Comparison of ENCODE assay signal across 8 cellular contexts in genomic region chr1:12618661-12619395, GRCh38. TPM values are rescaled to one million over a fixed set of nuclear protein-coding genes. Genes with fewer than 3 reads are reported as not detected.
DNase-seq lines count a peak whose midpoint lies in the region; ATAC-seq and TF ChIP-seq lines count a peak whose summit lies in the region.

No MANE protein-coding gene starts in this region.

- in situ Hi-C loops in GM13977 (cut with MboI; ENCODE audit: low pct_unique_long_range_greater_than_20kb, low sequenced_read_pairs, unreplicated experiment) = loop anchor here (25.0 kb wide), 2 partner anchors 307 to 482 kb away; no protein-coding TSS in a partner anchor

- ATAC-seq in activated CD8-positive, alpha-beta memory T cell treated with anti-CD3 and anti-CD28 coated beads, Interleukin-2, amount 10 ng/mL, durations not matched to agents 7 days and 5 days = peak; percentile 31

- peaks cover 2% of the 10 kb centered on the region for H3K36me3 Mint-ChIP-seq in activated CD8-positive, alpha-beta memory T cell treated with anti-CD3 and anti-CD28 coated beads, Interleukin-2, amount 10 ng/mL, durations not matched to agents 7 days and 5 days
- no peaks in the 10 kb centered on the region for H3K36me3 Mint-ChIP-seq in endothelial cell (ENCODE audit: low read depth, unreplicated experiment)

- H3K9me3 Mint-ChIP-seq in activated CD8-positive, alpha-beta memory T cell treated with anti-CD3 and anti-CD28 coated beads, Interleukin-2, amount 10 ng/mL, durations not matched to agents 7 days and 5 days (ENCODE audit: low read depth) = no peaks in the 10 kb centered on the region
- H3K9me3 Mint-ChIP-seq in endothelial cell (ENCODE audit: unreplicated experiment) = no peaks in the 10 kb centered on the region

- CTCF ChIA-PET in activated CD8-positive, alpha-beta memory T cell treated with anti-CD3 and anti-CD28 coated beads, Interleukin-2, amount 10 ng/mL, durations not matched to agents 7 days and 5 days (lab: Charles Lee) = interaction anchor here (0.7 to 8.7 kb wide), 28 partner anchors 11 to 495 kb away, joined by 3 to 102 read pairs (median 7); no protein-coding TSS in a partner anchor

- peak overlapping the region; percentile 96 for H3K27ac Mint-ChIP-seq in activated CD8-positive, alpha-beta memory T cell treated with anti-CD3 and anti-CD28 coated beads, Interleukin-2, amount 10 ng/mL, durations not matched to agents 7 days and 5 days
- H3K27ac Mint-ChIP-seq in endothelial cell (ENCODE audit: unreplicated experiment) = peak overlapping the region; percentile 72

- H3K4me1 Mint-ChIP-seq in activated CD8-positive, alpha-beta memory T cell treated with anti-CD3 and anti-CD28 coated beads, Interleukin-2, amount 10 ng/mL, durations not matched to agents 7 days and 5 days = peaks cover 52% of the 10 kb centered on the region
- H3K4me1 Mint-ChIP-seq in endothelial cell (ENCODE audit: unreplicated experiment) = peaks cover 29% of the 10 kb centered on the region

- no peak for TF ChIP-seq CTCF in NB4 (IDR thresholded peaks at IDR 0.05; ENCODE audit: low read depth, low read length)
- no peak for TF ChIP-seq CTCF in endothelial cell (IDR thresholded peaks at IDR 0.05; ENCODE audit: unreplicated experiment)
- TF ChIP-seq CTCF in GM13977 (IDR thresholded peaks at IDR 0.05; ENCODE audit: extremely low read depth, insufficient read depth, missing control alignments) = no peak

- H3K4me3 ChIP-seq in NB4 (ENCODE audit: low read depth, low read length) = peak overlapping the region; percentile 51

- DNase-seq in EL = peak; percentile 91
- peak; percentile 84 for DNase-seq in NB4 (ENCODE audit: low read depth)
- DNase-seq in activated CD8-positive, alpha-beta memory T cell treated with anti-CD3 and anti-CD28 coated beads, Interleukin-2, amount 10 ng/mL, durations not matched to agents 7 days and 5 days = peak; percentile 71
- DNase-seq in endothelial cell (ENCODE audit: low spot score) = peak; percentile 39
- peak; percentile 74 for DNase-seq in mucosa of gallbladder (ENCODE audit: low spot score)
- peak; percentile 42 for DNase-seq in stimulated activated CD8-positive, alpha-beta memory T cell treated with anti-CD3 and anti-CD28 coated beads, Interleukin-7, amount 100 ng/mL, for 24 hours (ENCODE audit: low read depth)
- no peak for DNase-seq in GM13977 (ENCODE audit: low spot score)
- DNase-seq in NCI-H146 treated with DMSO at 0.1 percent for 48 hours (lab: John Stamatoyannopoulos, UW; ENCODE audit: unreplicated experiment) = no peak

- no peak for TF ChIP-seq POLR2A in NB4 (IDR thresholded peaks at IDR 0.05; ENCODE audit: extremely low read depth, insufficient read length)

- H3K27me3 Mint-ChIP-seq in activated CD8-positive, alpha-beta memory T cell treated with anti-CD3 and anti-CD28 coated beads, Interleukin-2, amount 10 ng/mL, durations not matched to agents 7 days and 5 days = peaks cover 8% of the 10 kb centered on the region
- peaks cover 14% of the 10 kb centered on the region for H3K27me3 Mint-ChIP-seq in endothelial cell (ENCODE audit: unreplicated experiment)

- H3K4me3 Mint-ChIP-seq in activated CD8-positive, alpha-beta memory T cell treated with anti-CD3 and anti-CD28 coated beads, Interleukin-2, amount 10 ng/mL, durations not matched to agents 7 days and 5 days = peak overlapping the region; percentile 95
- H3K4me3 Mint-ChIP-seq in endothelial cell (ENCODE audit: unreplicated experiment) = peak overlapping the region; percentile 93

RNA-seq across cellular contexts. Expression of gene DHRS3, which starts 0.8 kb away (rescaled TPM):
- 10 to 100 TPM; 20.8 to 60.4 TPM for total RNA-seq in activated CD8-positive, alpha-beta memory T cell treated with anti-CD3 and anti-CD28 coated beads, Interleukin-2, amount 10 ng/mL, durations not matched to agents 7 days and 5 days
- 5.7 TPM for total RNA-seq in endothelial cell (ENCODE audit: unreplicated experiment)
- total RNA-seq in mucosa of gallbladder = 168 TPM

RNA-seq across cellular contexts. Expression of gene AADACL4, which starts 25.1 kb away (rescaled TPM):
- total RNA-seq in activated CD8-positive, alpha-beta memory T cell treated with anti-CD3 and anti-CD28 coated beads, Interleukin-2, amount 10 ng/mL, durations not matched to agents 7 days and 5 days = not detected
- total RNA-seq in endothelial cell (ENCODE audit: unreplicated experiment) (not detected), mucosa of gallbladder (not detected)

Comparison
In these comparisons a context has a peak if more than half of its experiments do, and no peak if none do; other contexts are left out.
1. DNase-seq: peak in EL (single experiment), NB4 (single experiment), activated CD8-positive, alpha-beta memory T cell treated with anti-CD3 and anti-CD28 coated beads, Interleukin-2, amount 10 ng/mL, durations not matched to agents 7 days and 5 days (single experiment), endothelial cell (single experiment), mucosa of gallbladder (single experiment) and stimulated activated CD8-positive, alpha-beta memory T cell treated with anti-CD3 and anti-CD28 coated beads, Interleukin-7, amount 100 ng/mL, for 24 hours (single experiment); none in GM13977 (single experiment) and NCI-H146 treated with DMSO at 0.1 percent for 48 hours (single experiment).